ENCODE assay signal across 8 cellular contexts in genomic region chr12:115916910-115917668, GRCh38.
DNase-seq lines count a peak whose midpoint lies in the region; ATAC-seq and TF ChIP-seq lines count a peak whose summit lies in the region.

No MANE protein-coding gene starts in this region.

- peak overlapping the region; percentile 40 for H3K4me3 ChIP-seq in left ventricle myocardium inferior

- intact Hi-C loops in left ventricle myocardium inferior (cut with micrococcal nuclease) = loop anchor here (2.0 kb wide), 1 partner anchor 1254 kb away; no protein-coding TSS in a partner anchor

- H3K4me3 Mint-ChIP-seq in activated naive CD4-positive, alpha-beta T cell treated with anti-CD3 and anti-CD28 coated beads, Interleukin-2, amount 10 ng/mL, durations not matched to agents 7 days and 5 days = no peak overlapping the region

- peak; percentile 77 for ATAC-seq in HG03571 (IDR thresholded peaks at IDR 0.05; ENCODE audit: unreplicated experiment)

- CTCF ChIA-PET in RWPE1 (lab: Yijun Ruan, JAX) = interaction anchor here (0.6 to 1.9 kb wide), 21 partner anchors 8 to 1937 kb away, joined by 3 to 22 read pairs (median 3); no protein-coding TSS in a partner anchor
- CTCF ChIA-PET in activated naive CD4-positive, alpha-beta T cell treated with anti-CD3 and anti-CD28 coated beads, Interleukin-2, amount 10 ng/mL, durations not matched to agents 7 days and 5 days (lab: Charles Lee) = interaction anchor here (0.6 to 1.8 kb wide), 12 partner anchors 10 to 1950 kb away, joined by 3 to 8 read pairs (median 3); no protein-coding TSS in a partner anchor

- peaks cover 6% of the 10 kb centered on the region for H3K9me3 ChIP-seq in left ventricle myocardium inferior (replicated peaks)

- POLR2A ChIA-PET in RWPE1 (lab: Yijun Ruan, JAX; ENCODE audit: low non-redundant PET) = no interaction called here

- peak; percentile 66 to 67 for DNase-seq in NCI-H2081 (lab: John Stamatoyannopoulos, UW)
- DNase-seq in NCI-H2081 treated with DMSO at 0.1 percent for 48 hours (lab: John Stamatoyannopoulos, UW) = no peak
- DNase-seq in RWPE1 (ENCODE audit: low spot score) = peak; percentile 74
- peak; percentile 78 for DNase-seq in activated naive CD4-positive, alpha-beta T cell treated with anti-CD3 and anti-CD28 coated beads, Interleukin-2, amount 10 ng/mL, durations not matched to agents 7 days and 5 days
- peak; percentile 50 for DNase-seq in left ventricle myocardium inferior
- peak; percentile 2 for DNase-seq in putamen (ENCODE audit: low spot score)
- no peak for DNase-seq in NOMO-1 treated with DMSO at 0.1 percent for 48 hours (lab: John Stamatoyannopoulos, UW; ENCODE audit: unreplicated experiment)

- no peaks in the 10 kb centered on the region for H3K36me3 Mint-ChIP-seq in activated naive CD4-positive, alpha-beta T cell treated with anti-CD3 and anti-CD28 coated beads, Interleukin-2, amount 10 ng/mL, durations not matched to agents 7 days and 5 days

- H3K36me3 ChIP-seq in left ventricle myocardium inferior = no peaks in the 10 kb centered on the region

- no peak overlapping the region for H3K27ac ChIP-seq in RWPE1
- no peak overlapping the region for H3K27ac ChIP-seq in left ventricle myocardium inferior (replicated peaks)

- no peaks in the 10 kb centered on the region for H3K9me3 Mint-ChIP-seq in activated naive CD4-positive, alpha-beta T cell treated with anti-CD3 and anti-CD28 coated beads, Interleukin-2, amount 10 ng/mL, durations not matched to agents 7 days and 5 days

- H3K27me3 Mint-ChIP-seq in activated naive CD4-positive, alpha-beta T cell treated with anti-CD3 and anti-CD28 coated beads, Interleukin-2, amount 10 ng/mL, durations not matched to agents 7 days and 5 days = peaks cover 45% of the 10 kb centered on the region

- H3K27me3 ChIP-seq in left ventricle myocardium inferior (ENCODE audit: low read depth) = peaks cover 72% of the 10 kb centered on the region

- TF ChIP-seq CTCF in RWPE1 (conservative IDR thresholded peaks at IDR 0.05; ENCODE audit: low read depth) (peak; percentile 90), left ventricle myocardium inferior (IDR thresholded peaks at IDR 0.05; ENCODE audit: borderline replicate concordance) (peak; percentile 96)

- peaks cover 3% of the 10 kb centered on the region for H3K4me1 Mint-ChIP-seq in activated naive CD4-positive, alpha-beta T cell treated with anti-CD3 and anti-CD28 coated beads, Interleukin-2, amount 10 ng/mL, durations not matched to agents 7 days and 5 days

- H3K27ac Mint-ChIP-seq in activated naive CD4-positive, alpha-beta T cell treated with anti-CD3 and anti-CD28 coated beads, Interleukin-2, amount 10 ng/mL, durations not matched to agents 7 days and 5 days = no peak overlapping the region

- H3K4me1 ChIP-seq in left ventricle myocardium inferior = peaks cover 4% of the 10 kb centered on the region

Comparison
In these comparisons a context has a peak if more than half of its experiments do, and no peak if none do; other contexts are left out.
1. DNase-seq: peak in NCI-H2081 (2 of 2), RWPE1 (single experiment), activated naive CD4-positive, alpha-beta T cell treated with anti-CD3 and anti-CD28 coated beads, Interleukin-2, amount 10 ng/mL, durations not matched to agents 7 days and 5 days (single experiment), left ventricle myocardium inferior (single experiment) and putamen (single experiment); none in NCI-H2081 treated with DMSO at 0.1 percent for 48 hours (single experiment) and NOMO-1 treated with DMSO at 0.1 percent for 48 hours (single experiment).